In genomic region chr1:83555871-83556270, GRCh38 we compare ENCODE assay signal across 16 cellular contexts.
DNase-seq lines count a peak whose midpoint lies in the region; ATAC-seq and TF ChIP-seq lines count a peak whose summit lies in the region.
"Had no signal": no experiment of that assay in that cellular context is flagged by ENCODE, and none has a peak within 500 bp of the region (broad histone marks: within the 10 kb centered on the region; RNA-seq: fewer than 3 reads in every experiment).

No MANE protein-coding gene starts in this region.

- ATAC-seq in GM21786 (IDR thresholded peaks at IDR 0.05; ENCODE audit: unreplicated experiment) (no peak), T-helper 17 cell (no peak)
- ATAC-seq: GM12878, HepG2 had no signal

- 90% methylated on average over 6 of the region's 8 CpGs for WGBS in mesenchymal stem cell

- no peaks in the 10 kb centered on the region for H3K27me3 Mint-ChIP-seq in activated CD4-positive, alpha-beta T cell treated with anti-CD3 and anti-CD28 coated beads, Interleukin-2, amount 10 ng/mL, durations not matched to agents 7 days and 5 days
- no peaks in the 10 kb centered on the region for H3K27me3 Mint-ChIP-seq in T-helper 17 cell

- no peak for TF ChIP-seq CTCF in choroid plexus epithelial cell (conservative IDR thresholded peaks at IDR 0.05; ENCODE audit: low read depth, low read length)

- no peak overlapping the region for H3K23ac ChIP-seq in mesenchymal stem cell (ENCODE audit: low read length in 2 of 2)

- peak overlapping the region; percentile 10 for H3K9ac ChIP-seq in mesenchymal stem cell (ENCODE audit: low read length)
- H3K9ac ChIP-seq: KMS-11 had no signal

- no peak overlapping the region for H3K4me3 Mint-ChIP-seq in activated CD4-positive, alpha-beta T cell treated with anti-CD3 and anti-CD28 coated beads, Interleukin-2, amount 10 ng/mL, durations not matched to agents 7 days and 5 days
- H3K4me3 Mint-ChIP-seq in T-helper 17 cell, result no peak overlapping the region

- no peaks in the 10 kb centered on the region for H3K27me3 ChIP-seq in mesenchymal stem cell (ENCODE audit: control insufficient read depth in 1 of 2, insufficient read depth in 1 of 2, low read length in 2 of 2)

- no peak overlapping the region for H3K4ac ChIP-seq in mesenchymal stem cell (ENCODE audit: low read depth in 1 of 2, low read length in 2 of 2)

- no peak overlapping the region for H3K27ac ChIP-seq in mesenchymal stem cell (ENCODE audit: low read length, poor library complexity, severe bottlenecking)
- H3K27ac ChIP-seq: KMS-11 had no signal

- no peak overlapping the region for H2BK12ac ChIP-seq in mesenchymal stem cell (ENCODE audit: low read length in 2 of 2)

- H3K4me3 ChIP-seq in choroid plexus epithelial cell (ENCODE audit: low read depth, low read length) (no peak overlapping the region), mesenchymal stem cell (ENCODE audit: insufficient read depth in 1 of 2, low read depth in 1 of 2, low read length in 2 of 2) (peak overlapping the region in 1 of 2 experiments; percentile 19)
- H3K4me3 ChIP-seq: GM12878 had no signal

- H2AFZ ChIP-seq in mesenchymal stem cell (ENCODE audit: low read depth, low read length), result no peak overlapping the region

- H2BK5ac ChIP-seq in mesenchymal stem cell (ENCODE audit: low read depth, low read length, poor library complexity, severe bottlenecking), result no peak overlapping the region

- no peak overlapping the region for H2BK120ac ChIP-seq in mesenchymal stem cell (ENCODE audit: low read depth, low read length)

- no peak overlapping the region for H3K27ac Mint-ChIP-seq in activated CD4-positive, alpha-beta T cell treated with anti-CD3 and anti-CD28 coated beads, Interleukin-2, amount 10 ng/mL, durations not matched to agents 7 days and 5 days
- no peak overlapping the region for H3K27ac Mint-ChIP-seq in T-helper 17 cell

- H4K91ac ChIP-seq in mesenchymal stem cell (ENCODE audit: low read length), result no peak overlapping the region

- H3K14ac ChIP-seq in mesenchymal stem cell (ENCODE audit: low read length in 2 of 2), result no peak overlapping the region

- H3K4me1 ChIP-seq in mesenchymal stem cell (ENCODE audit: control insufficient read depth, insufficient read depth, low read depth, low read length), result peaks cover 5% of the 10 kb centered on the region
- H3K4me1 ChIP-seq: Caco-2 had no signal

- H3K4me1 Mint-ChIP-seq in activated CD4-positive, alpha-beta T cell treated with anti-CD3 and anti-CD28 coated beads, Interleukin-2, amount 10 ng/mL, durations not matched to agents 7 days and 5 days, result peaks cover 2% of the 10 kb centered on the region
- no peaks in the 10 kb centered on the region for H3K4me1 Mint-ChIP-seq in T-helper 17 cell

- peak; percentile 6 for DNase-seq in H4 (ENCODE audit: low spot score)
- DNase-seq in choroid plexus epithelial cell (ENCODE audit: low read depth), result peak; percentile 2
- no peak for DNase-seq in mesenchymal stem cell
- no peak for DNase-seq in activated CD4-positive, alpha-beta T cell treated with anti-CD3 and anti-CD28 coated beads, Interleukin-2, amount 10 ng/mL, durations not matched to agents 7 days and 5 days
- no peak for DNase-seq in ACHN
- no peak for DNase-seq in T-helper 17 cell
- DNase-seq: Caco-2, NCI-H1417 treated with DMSO at 0.1 percent for 48 hours, NCI-H2029, NCI-H510A, NCI-H82, SHP77 had no signal

- H3K79me1 ChIP-seq in mesenchymal stem cell (replicated peaks; ENCODE audit: low read length, poor library complexity, severe bottlenecking), result no peaks in the 10 kb centered on the region

- no peak overlapping the region for H3K18ac ChIP-seq in mesenchymal stem cell (ENCODE audit: low read depth in 1 of 2, low read length in 2 of 2)

- CTCF ChIA-PET in activated CD4-positive, alpha-beta T cell treated with anti-CD3 and anti-CD28 coated beads, Interleukin-2, amount 10 ng/mL, durations not matched to agents 7 days and 5 days (lab: Charles Lee), result no interaction called here

- peaks cover 3% of the 10 kb centered on the region for H3K36me3 Mint-ChIP-seq in activated CD4-positive, alpha-beta T cell treated with anti-CD3 and anti-CD28 coated beads, Interleukin-2, amount 10 ng/mL, durations not matched to agents 7 days and 5 days (ENCODE audit: low read depth)
- H3K36me3 Mint-ChIP-seq in T-helper 17 cell (ENCODE audit: low read depth), result peaks cover under 1% of the 10 kb centered on the region

- H3K36me3 ChIP-seq in mesenchymal stem cell (ENCODE audit: control insufficient read depth in 1 of 2, insufficient read depth in 2 of 2, low read depth in 1 of 2, low read length in 2 of 2), result no peaks in the 10 kb centered on the region

- no peak overlapping the region for H3K4me2 ChIP-seq in mesenchymal stem cell (ENCODE audit: low read length, poor library complexity, severe bottlenecking)
- H3K4me2 ChIP-seq: KMS-11 had no signal

- no peak overlapping the region for H2BK15ac ChIP-seq in mesenchymal stem cell (ENCODE audit: low read depth, poor library complexity, severe bottlenecking)

- POLR2A ChIA-PET in activated CD4-positive, alpha-beta T cell treated with anti-CD3 and anti-CD28 coated beads, Interleukin-2, amount 10 ng/mL, durations not matched to agents 7 days and 5 days (lab: Charles Lee), result no interaction called here

- H3K9me3 ChIP-seq in mesenchymal stem cell (ENCODE audit: control insufficient read depth, low read length), result no peaks in the 10 kb centered on the region
- H3K9me3 ChIP-seq in T-helper 17 cell (ENCODE audit: control insufficient read depth, low read length, poor library complexity, severe bottlenecking), result no peaks in the 10 kb centered on the region
- H3K9me3 ChIP-seq: Caco-2 had no signal

- H3K9me3 Mint-ChIP-seq in activated CD4-positive, alpha-beta T cell treated with anti-CD3 and anti-CD28 coated beads, Interleukin-2, amount 10 ng/mL, durations not matched to agents 7 days and 5 days, result peaks cover under 1% of the 10 kb centered on the region

- in situ Hi-C loops in ACHN (cut with HindIII; ENCODE audit: low pct_ligation_motif_present, low pct_unique_long_range_greater_than_20kb, low sequenced_read_pairs), result no loop called here

- H4K8ac ChIP-seq in mesenchymal stem cell (ENCODE audit: low read length), result no peak overlapping the region

- H2AK5ac ChIP-seq in mesenchymal stem cell (ENCODE audit: low read length, severe bottlenecking), result no peak overlapping the region

Comparison
In these comparisons a context has a peak if more than half of its experiments do, and no peak if none do; other contexts are left out.
1. DNase-seq: peak in H4 (single experiment) and choroid plexus epithelial cell (single experiment); none in mesenchymal stem cell (single experiment), activated CD4-positive, alpha-beta T cell treated with anti-CD3 and anti-CD28 coated beads, Interleukin-2, amount 10 ng/mL, durations not matched to agents 7 days and 5 days (single experiment), ACHN (single experiment) and T-helper 17 cell (0 of 3).